ENCODE assay signal across 7 cellular contexts in genomic region chr22:31508536-31508935, GRCh38.
"Had no signal": no experiment of that assay in that cellular context is flagged by ENCODE, and none has a peak within 500 bp of the region (broad histone marks: within the 10 kb centered on the region; RNA-seq: fewer than 3 reads in every experiment).

No MANE protein-coding gene starts in this region.

- DNase-seq: activated CD4-positive, alpha-beta T cell treated with anti-CD3 and anti-CD28 coated beads, Interleukin-2, amount 50 U/mL, for 48 hours; activated CD4-positive, CD25-positive, alpha-beta regulatory T cell treated with anti-CD3 and anti-CD28 coated beads, Interleukin-2, amount 50 U/mL, for 72 hours; activated effector memory CD4-positive, alpha-beta T cell treated with anti-CD3 and anti-CD28 coated beads, Interleukin-2, amount 50 U/mL, for 16 hours; midbrain; SJCRH30; stimulated activated CD4-positive, alpha-beta T cell treated with anti-CD3 and anti-CD28 coated beads, Interleukin-1b, Interleukin-23, amount 100 ng/mL, for 48 hours; thyroid gland had no signal
